In the genomic region with DNA sequence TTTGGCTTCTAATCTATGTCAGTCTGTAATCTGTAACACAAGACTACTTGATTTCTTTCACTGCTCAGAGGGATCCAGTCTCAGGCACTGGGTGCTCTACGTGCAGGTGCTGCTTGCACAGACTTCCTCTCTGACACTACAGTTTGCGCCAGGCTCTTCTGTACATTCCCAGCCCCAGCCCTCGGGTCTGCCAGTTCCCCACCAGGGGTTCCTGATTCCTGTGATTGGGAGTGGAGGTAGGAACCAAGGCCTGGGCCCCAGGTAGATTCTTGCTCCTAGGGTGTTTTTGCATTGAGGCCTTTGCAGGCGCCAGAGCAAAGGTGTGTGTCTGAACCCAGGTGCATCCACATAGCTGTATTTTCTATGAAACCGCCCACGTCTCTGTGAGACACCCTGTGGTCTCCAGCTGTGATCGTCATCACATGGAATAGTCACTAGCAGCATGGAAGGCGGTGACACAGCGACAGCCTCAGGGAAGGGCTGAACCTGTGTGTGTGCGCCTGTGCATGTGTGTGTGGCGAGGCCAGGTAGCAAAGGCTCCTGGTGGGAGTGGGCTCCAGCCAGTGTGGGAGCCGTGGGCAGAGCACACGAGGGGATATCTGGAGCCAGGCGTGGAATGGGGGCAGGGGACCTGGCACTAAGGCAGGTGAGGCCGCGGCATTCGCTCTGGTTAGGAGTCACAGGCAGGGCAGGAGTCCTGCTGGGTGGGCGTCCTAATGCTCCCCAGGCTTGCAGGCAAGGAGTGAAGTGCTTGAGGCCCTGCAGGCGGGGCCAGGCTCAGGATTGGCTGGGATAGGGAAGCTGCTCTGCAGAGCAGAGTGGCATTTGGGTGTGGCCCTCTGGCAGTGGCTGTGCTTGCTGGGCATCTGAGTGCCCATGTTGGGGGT, we compare ENCODE assay signal across 1 cellular context.
TF ChIP-seq lines count a peak whose summit lies in the region.

No MANE protein-coding gene starts in this region.

TF ChIP-seq in HCT116, 20 proteins besides CTCF, POLR2A, EP300 and RAD21 (continued from another document):
- TF ChIP-seq, protein P1, sequence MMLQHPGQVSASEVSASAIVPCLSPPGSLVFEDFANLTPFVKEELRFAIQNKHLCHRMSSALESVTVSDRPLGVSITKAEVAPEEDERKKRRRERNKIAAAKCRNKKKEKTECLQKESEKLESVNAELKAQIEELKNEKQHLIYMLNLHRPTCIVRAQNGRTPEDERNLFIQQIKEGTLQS (IDR thresholded peaks at IDR 0.05) = no peak
- TF ChIP-seq, protein P2, sequence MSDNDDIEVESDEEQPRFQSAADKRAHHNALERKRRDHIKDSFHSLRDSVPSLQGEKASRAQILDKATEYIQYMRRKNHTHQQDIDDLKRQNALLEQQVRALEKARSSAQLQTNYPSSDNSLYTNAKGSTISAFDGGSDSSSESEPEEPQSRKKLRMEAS (IDR thresholded peaks at IDR 0.05) = no peak
- TF ChIP-seq ZFX (IDR thresholded peaks at IDR 0.05) = no peak
- TF ChIP-seq, protein P3, sequence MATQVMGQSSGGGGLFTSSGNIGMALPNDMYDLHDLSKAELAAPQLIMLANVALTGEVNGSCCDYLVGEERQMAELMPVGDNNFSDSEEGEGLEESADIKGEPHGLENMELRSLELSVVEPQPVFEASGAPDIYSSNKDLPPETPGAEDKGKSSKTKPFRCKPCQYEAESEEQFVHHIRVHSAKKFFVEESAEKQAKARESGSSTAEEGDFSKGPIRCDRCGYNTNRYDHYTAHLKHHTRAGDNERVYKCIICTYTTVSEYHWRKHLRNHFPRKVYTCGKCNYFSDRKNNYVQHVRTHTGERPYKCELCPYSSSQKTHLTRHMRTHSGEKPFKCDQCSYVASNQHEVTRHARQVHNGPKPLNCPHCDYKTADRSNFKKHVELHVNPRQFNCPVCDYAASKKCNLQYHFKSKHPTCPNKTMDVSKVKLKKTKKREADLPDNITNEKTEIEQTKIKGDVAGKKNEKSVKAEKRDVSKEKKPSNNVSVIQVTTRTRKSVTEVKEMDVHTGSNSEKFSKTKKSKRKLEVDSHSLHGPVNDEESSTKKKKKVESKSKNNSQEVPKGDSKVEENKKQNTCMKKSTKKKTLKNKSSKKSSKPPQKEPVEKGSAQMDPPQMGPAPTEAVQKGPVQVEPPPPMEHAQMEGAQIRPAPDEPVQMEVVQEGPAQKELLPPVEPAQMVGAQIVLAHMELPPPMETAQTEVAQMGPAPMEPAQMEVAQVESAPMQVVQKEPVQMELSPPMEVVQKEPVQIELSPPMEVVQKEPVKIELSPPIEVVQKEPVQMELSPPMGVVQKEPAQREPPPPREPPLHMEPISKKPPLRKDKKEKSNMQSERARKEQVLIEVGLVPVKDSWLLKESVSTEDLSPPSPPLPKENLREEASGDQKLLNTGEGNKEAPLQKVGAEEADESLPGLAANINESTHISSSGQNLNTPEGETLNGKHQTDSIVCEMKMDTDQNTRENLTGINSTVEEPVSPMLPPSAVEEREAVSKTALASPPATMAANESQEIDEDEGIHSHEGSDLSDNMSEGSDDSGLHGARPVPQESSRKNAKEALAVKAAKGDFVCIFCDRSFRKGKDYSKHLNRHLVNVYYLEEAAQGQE (IDR thresholded peaks at IDR 0.05; ENCODE audit: low read depth) = no peak
TF ChIP-seq in HCT116: peak in this region for 0.
